In the genomic region with DNA sequence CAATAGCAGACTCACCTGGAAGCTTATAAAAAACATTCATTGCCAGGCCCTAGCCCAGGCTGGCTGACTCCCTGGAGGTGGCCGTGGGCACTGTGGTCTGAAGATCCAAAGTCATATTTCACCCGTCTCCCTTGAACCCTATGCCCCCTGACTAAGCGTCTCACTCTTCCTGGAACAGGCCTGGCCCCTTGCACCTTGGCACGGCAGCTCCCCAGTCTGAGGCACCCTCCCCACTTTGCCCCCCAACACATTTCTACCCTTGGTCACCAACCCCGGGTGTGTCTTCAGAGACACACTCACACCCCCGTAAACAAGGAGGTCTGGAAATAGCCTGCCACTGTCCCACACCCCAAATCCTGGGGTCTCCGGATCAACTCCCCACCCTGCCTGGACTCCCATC, we compare ENCODE assay signal across 26 cellular contexts.
"Had no signal": no experiment of that assay in that cellular context is flagged by ENCODE, and none has a peak within 500 bp of the region (broad histone marks: within the 10 kb centered on the region; RNA-seq: fewer than 3 reads in every experiment).

No MANE protein-coding gene starts in this region.

- H3K4me3 Mint-ChIP-seq: immature natural killer cell; naive thymus-derived CD8-positive, alpha-beta T cell; nephron; neural crest cell; stimulated activated memory B cell treated with anti-CD40 and anti-IgM and Interleukin-4, amounts not matched to agents 10 μg/mL and 1 μg/mL and 100 μg/mL, for 72 hours had no signal

- H3K4me1 ChIP-seq: heart left ventricle, left lung, parathyroid adenoma, right atrium auricular region, right lobe of liver, testis, thyroid gland, transverse colon, upper lobe of left lung had no signal

- H3K27me3 Mint-ChIP-seq: stimulated activated memory B cell treated with anti-CD40 and anti-IgM and Interleukin-4, amounts not matched to agents 10 μg/mL and 1 μg/mL and 100 μg/mL, for 72 hours had no signal

- H3K27ac ChIP-seq: heart left ventricle, left lung, parathyroid adenoma, right atrium auricular region, right lobe of liver, skin epidermis, stomach, testis, thyroid gland, transverse colon, upper lobe of left lung had no signal

- H3K27me3 ChIP-seq: right atrium auricular region, right lobe of liver, testis, thyroid gland, upper lobe of left lung had no signal

- H3K4me1 Mint-ChIP-seq: immature natural killer cell; naive thymus-derived CD8-positive, alpha-beta T cell; nephron; neural crest cell; stimulated activated memory B cell treated with anti-CD40 and anti-IgM and Interleukin-4, amounts not matched to agents 10 μg/mL and 1 μg/mL and 100 μg/mL, for 72 hours had no signal

- H3K4me3 ChIP-seq: heart left ventricle, left lung, lung, right atrium auricular region, right lobe of liver, skin epidermis, stomach, testis, thyroid gland, transverse colon, upper lobe of left lung had no signal

- H3K9ac ChIP-seq: parathyroid adenoma had no signal

- H3K27ac Mint-ChIP-seq: immature natural killer cell; nephron; progenitor cell of endocrine pancreas; stimulated activated memory B cell treated with anti-CD40 and anti-IgM and Interleukin-4, amounts not matched to agents 10 μg/mL and 1 μg/mL and 100 μg/mL, for 72 hours had no signal

- H3K36me3 ChIP-seq: heart left ventricle, left lung, right atrium auricular region, right lobe of liver, stomach, thyroid gland, transverse colon, upper lobe of left lung had no signal

- DNase-seq: glutamatergic neuron; heart left ventricle; hypothalamus; immature natural killer cell; kidney; midbrain; nucleus accumbens; stimulated activated CD4-positive, alpha-beta T cell treated with anti-CD3 and anti-CD28 coated beads, Interleukin-4, amount 100 ng/mL, for 24 hours; stimulated activated naive CD8-positive, alpha-beta T cell treated with anti-CD3 and anti-CD28 coated beads, Interleukin-15, Interleukin-2, amounts not matched to agents 100 U/mL and 50 U/mL, for 24 hours; stomach; testis; thyroid gland; transverse colon; upper lobe of left lung had no signal

- H3K36me3 Mint-ChIP-seq: immature natural killer cell; naive thymus-derived CD8-positive, alpha-beta T cell; stimulated activated memory B cell treated with anti-CD40 and anti-IgM and Interleukin-4, amounts not matched to agents 10 μg/mL and 1 μg/mL and 100 μg/mL, for 72 hours had no signal

- H3K79me2 ChIP-seq: parathyroid adenoma had no signal

- H3K9me3 Mint-ChIP-seq: immature natural killer cell; naive thymus-derived CD8-positive, alpha-beta T cell; nephron; neural crest cell had no signal

- ATAC-seq: left colon; left lung; naive thymus-derived CD8-positive, alpha-beta T cell; right lobe of liver; stimulated activated memory B cell treated with anti-CD40 and anti-IgM and Interleukin-4, amounts not matched to agents 10 μg/mL and 1 μg/mL and 100 μg/mL, for 72 hours; stimulated activated naive CD8-positive, alpha-beta T cell treated with anti-CD3 and anti-CD28 coated beads, Interleukin-15, Interleukin-2, amounts not matched to agents 100 U/mL and 50 U/mL, for 24 hours had no signal
